8 cellular contexts compared by ENCODE assay signal in the genomic region with DNA sequence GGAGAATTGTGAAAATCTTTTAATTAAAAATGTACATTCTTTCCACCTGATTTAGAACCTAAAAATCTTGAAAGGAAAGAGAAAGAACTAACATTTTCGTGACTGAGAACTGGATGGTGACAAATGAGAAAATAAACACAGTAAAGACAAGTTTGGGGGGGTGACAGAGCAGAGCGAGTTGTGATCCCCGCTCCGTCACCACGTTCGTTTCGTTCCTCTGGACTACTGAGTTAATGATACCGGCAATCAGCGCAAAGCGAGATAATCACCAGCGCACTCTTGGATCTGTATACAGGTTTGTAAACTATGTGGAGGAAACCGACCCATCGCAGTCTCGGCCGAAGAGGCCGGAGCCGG. TPM values are rescaled to one million over a fixed set of nuclear protein-coding genes. Genes with fewer than 3 reads are reported as not detected.
DNase-seq lines count a peak whose midpoint lies in the region; ATAC-seq, FAIRE-seq and TF ChIP-seq lines count a peak whose summit lies in the region.

No MANE protein-coding gene starts in this region.

- peaks cover 5% of the 10 kb centered on the region for H3K4me1 ChIP-seq in astrocyte (ENCODE audit: insufficient read depth, low read length)
- H3K4me1 ChIP-seq in right lobe of liver, result peaks cover 0 to 6% (median 2%) of the 10 kb centered on the region in 4 donors
- peaks cover 9 to 20% (median 11%) of the 10 kb centered on the region in 4 donors for H3K4me1 ChIP-seq in transverse colon

- H3K4me3 Mint-ChIP-seq in activated T-cell treated with anti-CD3 and anti-CD28 coated beads, Interleukin-2, amount 50 U/mL, for 4 hours, result peak overlapping the region; percentile 99
- peak overlapping the region; percentile 95 for H3K4me3 Mint-ChIP-seq in astrocyte (ENCODE audit: unreplicated experiment)

- no peaks in the 10 kb centered on the region for H4K20me1 ChIP-seq in astrocyte (ENCODE audit: insufficient read depth, low read length)

- no peak for FAIRE-seq in astrocyte (lab: Jason Lieb, UNC)

- TF ChIP-seq POLR2A in right lobe of liver (IDR thresholded peaks at IDR 0.05) (no peak), transverse colon (IDR thresholded peaks at IDR 0.05) (no peak), GM18505 (IDR thresholded peaks at IDR 0.05; ENCODE audit: borderline replicate concordance, extremely low read depth, insufficient read depth, insufficient read length) (no peak)

- peak overlapping the region; percentile 98 for H3K4me2 ChIP-seq in astrocyte (ENCODE audit: low read length)

- H3K27me3 ChIP-seq in astrocyte (ENCODE audit: insufficient read depth, low read length), result no peaks in the 10 kb centered on the region
- H3K27me3 ChIP-seq in right lobe of liver, result no peaks in the 10 kb centered on the region
- no peaks in the 10 kb centered on the region for H3K27me3 ChIP-seq in transverse colon

- H3K27ac ChIP-seq in astrocyte (ENCODE audit: low read depth, low read length) (peak overlapping the region; percentile 97), right lobe of liver (peak overlapping the region; percentile 99), transverse colon (peak overlapping the region; percentile 98 to 100 (median 100))

- peaks cover 4% of the 10 kb centered on the region for H3K27me3 Mint-ChIP-seq in activated T-cell treated with anti-CD3 and anti-CD28 coated beads, Interleukin-2, amount 50 U/mL, for 4 hours (ENCODE audit: low read depth)
- H3K27me3 Mint-ChIP-seq in astrocyte (ENCODE audit: low read depth, unreplicated experiment), result peaks cover 2% of the 10 kb centered on the region

- H3K36me3 ChIP-seq in astrocyte (ENCODE audit: insufficient read depth, low read length) (no peaks in the 10 kb centered on the region), right lobe of liver (no peaks in the 10 kb centered on the region), transverse colon (no peaks in the 10 kb centered on the region)

- peaks cover 2% of the 10 kb centered on the region for H3K36me3 Mint-ChIP-seq in activated T-cell treated with anti-CD3 and anti-CD28 coated beads, Interleukin-2, amount 50 U/mL, for 4 hours (ENCODE audit: insufficient read depth)
- no peaks in the 10 kb centered on the region for H3K36me3 Mint-ChIP-seq in astrocyte (ENCODE audit: low read depth, unreplicated experiment)

- no peak for TF ChIP-seq EP300 in transverse colon (IDR thresholded peaks at IDR 0.05; ENCODE audit: low read depth)

- peak; percentile 26 to 45 for ATAC-seq in activated T-cell treated with anti-CD3 and anti-CD28 coated beads, Interleukin-2, amount 50 U/mL, for 4 hours
- ATAC-seq in right lobe of liver (peak in 1 of 4 donors; percentile 33), GM18505 (IDR thresholded peaks at IDR 0.05; ENCODE audit: unreplicated experiment) (no peak)

- H3K9me3 Mint-ChIP-seq in activated T-cell treated with anti-CD3 and anti-CD28 coated beads, Interleukin-2, amount 50 U/mL, for 4 hours, result peaks cover 3% of the 10 kb centered on the region
- H3K9me3 Mint-ChIP-seq in astrocyte (ENCODE audit: unreplicated experiment), result no peaks in the 10 kb centered on the region

- H3K79me2 ChIP-seq in astrocyte (ENCODE audit: insufficient read depth, low read length), result no peaks in the 10 kb centered on the region

- in situ Hi-C loops in transverse colon (cut with MboI; ENCODE audit: low pct_ligation_motif_present in 1 of 4, low pct_unique_long_range_greater_than_20kb in 1 of 4, low sequenced_read_pairs in 3 of 4) (loop anchor here in 1 of 4 donors (25.0 kb wide), 1 partner anchor 187 kb away; the partner anchor contains the start of genes APOA2, FCER1G and NDUFS2), ACHN (cut with HindIII; ENCODE audit: low pct_ligation_motif_present, low pct_unique_long_range_greater_than_20kb, low sequenced_read_pairs) (no loop called here)

- WGBS in right lobe of liver (ENCODE audit: insufficient coverage, low coverage, low lambda C conversion rate, missing lambda C conversion rate), result 11% methylated on average over 14 of the region's 17 CpGs
- WGBS in transverse colon (ENCODE audit: low coverage in 1 of 2), 2 donors, result 0 to 9% methylated on average over 1 to 17 of the region's 17 CpGs

- H2AFZ ChIP-seq in astrocyte (ENCODE audit: low read depth, low read length), result peak overlapping the region; percentile 99

- H3K4me1 Mint-ChIP-seq in activated T-cell treated with anti-CD3 and anti-CD28 coated beads, Interleukin-2, amount 50 U/mL, for 4 hours (ENCODE audit: low read depth), result peaks cover 32% of the 10 kb centered on the region
- peaks cover 3% of the 10 kb centered on the region for H3K4me1 Mint-ChIP-seq in astrocyte (ENCODE audit: low read depth, unreplicated experiment)

- intact Hi-C loops in right lobe of liver (cut with DNase I) (no loop called here), transverse colon (cut with DNase I; ENCODE audit: low total_unique reads) (no loop called here)

- no peak for TF ChIP-seq CTCF in astrocyte (IDR thresholded peaks at IDR 0.05; ENCODE audit: insufficient read depth, low read depth, low read length)
- no peak for TF ChIP-seq CTCF in right lobe of liver (IDR thresholded peaks at IDR 0.05)
- no peak for TF ChIP-seq CTCF in transverse colon (IDR thresholded peaks at IDR 0.05)

- H3K4me3 ChIP-seq in astrocyte (ENCODE audit: insufficient read depth, low read depth, low read length), result peak overlapping the region; percentile 87
- H3K4me3 ChIP-seq in right lobe of liver, result peak overlapping the region; percentile 46 to 70 (median 67)
- peak overlapping the region; percentile 49 to 92 (median 77) for H3K4me3 ChIP-seq in transverse colon

- H3K9ac ChIP-seq in astrocyte (ENCODE audit: low read length), result peak overlapping the region; percentile 92

- peak overlapping the region; percentile 100 for H3K27ac Mint-ChIP-seq in astrocyte (ENCODE audit: unreplicated experiment)

- H3K9me3 ChIP-seq in astrocyte (ENCODE audit: insufficient read depth, low read depth, low read length) (no peaks in the 10 kb centered on the region), right lobe of liver (no peaks in the 10 kb centered on the region), transverse colon (no peaks in the 10 kb centered on the region)

- no peak for DNase-seq in activated T-cell treated with anti-CD3 and anti-CD28 coated beads, Interleukin-2, amount 50 U/mL, for 4 hours
- DNase-seq in activated T-cell treated with anti-CD3 and anti-CD28 coated beads for 4 hours (no peak), astrocyte (ENCODE audit: low read depth) (no peak), right lobe of liver (no peak), transverse colon (no peak), mesenteric fat pad (ENCODE audit: low spot score) (no peak), ACHN (no peak)

RNA-seq across cellular contexts. Expression of gene CFAP126, which starts 31.2 kb away (rescaled TPM):
- total RNA-seq in activated T-cell treated with anti-CD3 and anti-CD28 coated beads, Interleukin-2, amount 50 U/mL, for 4 hours, result not detected
- total RNA-seq in astrocyte (not detected in 2 replicates), right lobe of liver (not detected), transverse colon (not detected), mesenteric fat pad (not detected)
